ENCODE assay signal across 12 cellular contexts in the genomic region with DNA sequence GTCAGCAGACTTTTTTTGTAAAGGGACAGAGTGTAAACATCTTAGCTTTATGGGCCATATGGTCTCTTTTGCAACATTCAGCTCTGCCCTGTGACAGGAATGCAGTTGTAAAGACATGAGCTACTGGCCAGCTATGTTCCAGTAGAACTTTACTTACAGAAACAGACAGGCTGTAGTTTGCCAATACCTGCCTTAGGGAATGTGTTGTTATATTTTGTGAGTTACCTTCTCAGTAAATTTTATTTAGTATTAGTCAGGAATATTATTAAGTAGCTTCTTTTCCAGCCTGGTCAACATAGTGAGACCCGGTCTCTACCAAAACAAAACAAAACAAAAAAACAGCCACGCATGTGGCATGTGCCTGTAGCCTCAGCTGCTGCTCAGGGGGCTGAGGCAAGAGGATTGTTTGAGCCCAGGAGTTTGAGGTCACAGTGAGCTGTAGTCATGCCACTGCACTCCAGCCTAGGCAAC. TPM values are rescaled to one million over a fixed set of nuclear protein-coding genes. Genes with fewer than 3 reads are reported as not detected.
DNase-seq lines count a peak whose midpoint lies in the region; ATAC-seq and TF ChIP-seq lines count a peak whose summit lies in the region.
"Had no signal": no experiment of that assay in that cellular context is flagged by ENCODE, and none has a peak within 500 bp of the region (broad histone marks: within the 10 kb centered on the region; RNA-seq: fewer than 3 reads in every experiment).

No MANE protein-coding gene starts in this region.

- H3K27ac ChIP-seq in cardiac muscle cell (peak overlapping the region; percentile 57), esophagus (ENCODE audit: low read depth in 2 of 2, low read length in 1 of 2) (peak overlapping the region; percentile 33 to 39), mesodermal cell (ENCODE audit: low read depth, low read length, severe bottlenecking) (peak overlapping the region; percentile 59), vagina (peak overlapping the region; percentile 56), ovary (no peak overlapping the region)

- DNase-seq in cardiac muscle cell (ENCODE audit: low read depth in 1 of 2, low spot score in 1 of 2) (peak in 1 of 2 donors; percentile 68), Right ventricle myocardium inferior (ENCODE audit: missing footprints) (no peak), vagina (ENCODE audit: extremely low spot score in 2 of 2) (no peak), NCI-H524 (lab: John Stamatoyannopoulos, UW) (no peak), ovary (no peak), AG20443 (ENCODE audit: low spot score) (no peak)
- DNase-seq: naive thymus-derived CD4-positive, alpha-beta T cell; NCI-H1694 treated with DMSO at 0.1 percent for 48 hours; stimulated activated CD4-positive, alpha-beta T cell treated with anti-CD3 and anti-CD28 coated beads, Interleukin-1b, Interleukin-23, amount 100 ng/mL, for 48 hours; stimulated activated naive CD4-positive, alpha-beta T cell treated with Interleukin-2 at 50 U/mL for 16 hours had no signal

- WGBS in esophagus, 2 donors: 56 to 59% methylated on average over 2 of the region's 2 CpGs
- WGBS in mesodermal cell (ENCODE audit: insufficient coverage in 2 of 2), 2 experiments: no CpG with 5 or more reads among the region's 2 CpGs
- 19 to 44% (median 28%) methylated on average over 2 of the region's 2 CpGs for WGBS in ovary, 3 donors

- TF ChIP-seq POLR2A in vagina (IDR thresholded peaks at IDR 0.05): no peak
- no peak for TF ChIP-seq POLR2A in ovary (IDR thresholded peaks at IDR 0.05)

- H3K4me1 ChIP-seq in cardiac muscle cell (ENCODE audit: low read depth) (no peaks in the 10 kb centered on the region), esophagus (ENCODE audit: control insufficient read depth in 2 of 2, insufficient read depth in 2 of 2, low read length in 1 of 2) (peaks cover 0 to 4% of the 10 kb centered on the region in 2 donors), mesodermal cell (ENCODE audit: control insufficient read depth, insufficient read depth, low read length, poor library complexity, severe bottlenecking) (peaks cover 27% of the 10 kb centered on the region), vagina (peaks cover 14% of the 10 kb centered on the region), ovary (ENCODE audit: insufficient read depth) (peaks cover 2% of the 10 kb centered on the region)

- intact Hi-C loops in Right ventricle myocardium inferior (cut with DNase I) (loop anchor here (2.0 kb wide), 1 partner anchor 16 kb away; no protein-coding TSS in a partner anchor), vagina (cut with DNase I) (no loop called here), ovary (cut with DNase I) (no loop called here)

- H3K36me3 ChIP-seq in cardiac muscle cell (peaks cover 23% of the 10 kb centered on the region), esophagus (ENCODE audit: control insufficient read depth in 2 of 2, insufficient read depth in 2 of 2, low read length in 1 of 2) (peaks cover 6 to 28% of the 10 kb centered on the region in 2 donors), mesodermal cell (ENCODE audit: control insufficient read depth, insufficient read depth, low read length) (peaks cover 59% of the 10 kb centered on the region), vagina (peaks cover 0 to 37% of the 10 kb centered on the region in 2 donors), ovary (no peaks in the 10 kb centered on the region)

- H3K4me3 ChIP-seq in cardiac muscle cell: no peak overlapping the region
- H3K4me3 ChIP-seq in esophagus (ENCODE audit: low read depth in 1 of 2, low read length in 2 of 2): no peak overlapping the region
- H3K4me3 ChIP-seq in mesodermal cell (ENCODE audit: extremely low read depth, insufficient read depth, low read length, poor library complexity, severe bottlenecking): no peak overlapping the region
- H3K4me3 ChIP-seq in vagina: no peak overlapping the region
- H3K4me3 ChIP-seq in ovary: no peak overlapping the region

- no peaks in the 10 kb centered on the region for H3K27me3 ChIP-seq in cardiac muscle cell
- no peaks in the 10 kb centered on the region for H3K27me3 ChIP-seq in esophagus (ENCODE audit: control insufficient read depth in 1 of 2, insufficient read depth in 2 of 2, low read length in 2 of 2)
- H3K27me3 ChIP-seq in vagina: no peaks in the 10 kb centered on the region
- H3K27me3 ChIP-seq in ovary: no peaks in the 10 kb centered on the region

- no peak for ATAC-seq in Right ventricle myocardium inferior
- ATAC-seq: naive thymus-derived CD4-positive, alpha-beta T cell had no signal

- H3K9me3 ChIP-seq in cardiac muscle cell (ENCODE audit: low read depth) (no peaks in the 10 kb centered on the region), esophagus (ENCODE audit: control insufficient read depth in 2 of 2, insufficient read depth in 1 of 2, low read depth in 1 of 2, low read length in 1 of 2) (no peaks in the 10 kb centered on the region), mesodermal cell (ENCODE audit: control insufficient read depth, low read length) (no peaks in the 10 kb centered on the region), vagina (no peaks in the 10 kb centered on the region), ovary (no peaks in the 10 kb centered on the region)

- TF ChIP-seq CTCF in cardiac muscle cell (IDR thresholded peaks at IDR 0.05; ENCODE audit: low read depth, low read length) (no peak), vagina (IDR thresholded peaks at IDR 0.05) (no peak), ovary (IDR thresholded peaks at IDR 0.05) (no peak)

- TF ChIP-seq EP300 in ovary (IDR thresholded peaks at IDR 0.05): no peak

RNA-seq across cellular contexts. Expression of gene HTT, which starts 48.8 kb away (rescaled TPM):
- total RNA-seq in cardiac muscle cell (27.4 and 38.6 TPM in 2 replicates), Right ventricle myocardium inferior (24.2 TPM), vagina (49.8 TPM), ovary (10 to 100 TPM; 28.3 to 63.2 (median 39.1) TPM)
- polyA plus RNA-seq in cardiac muscle cell (9.7 and 11.4 TPM in 2 replicates), esophagus (10 to 100 TPM in 1 of 2 donors, 1 to 10 TPM in 1; 9.7 to 19.4 TPM), ovary (10 to 100 TPM; 13.3 to 35.2 TPM)
- 30.0 TPM for polyA plus RNA-seq in mesodermal cell (2013, experiment 1 of 2)
- polyA plus RNA-seq in mesodermal cell (2013, experiment 2 of 2): 20.5 TPM

RNA-seq across cellular contexts. Expression of gene HTT-AS, which starts 48.9 kb away (rescaled TPM):
- total RNA-seq in cardiac muscle cell (not detected in 2 replicates), Right ventricle myocardium inferior (not detected), vagina (not detected), ovary (not detected)
- polyA plus RNA-seq in cardiac muscle cell (not detected in 2 replicates), esophagus (not detected), ovary (not detected)
- not detected for polyA plus RNA-seq in mesodermal cell (2013, experiment 1 of 2)
- polyA plus RNA-seq in mesodermal cell (2013, experiment 2 of 2): not detected
- total RNA-seq: naive thymus-derived CD4-positive, alpha-beta T cell had no signal
- polyA plus RNA-seq: naive thymus-derived CD4-positive, alpha-beta T cell had no signal

Comparison
In these comparisons a context has a peak if more than half of its experiments do, and no peak if none do; other contexts are left out.
1. H3K27ac ChIP-seq: peak in cardiac muscle cell (single experiment), esophagus (2 of 2), mesodermal cell (single experiment) and vagina (single experiment); none in ovary (0 of 2).